In the genomic region with DNA sequence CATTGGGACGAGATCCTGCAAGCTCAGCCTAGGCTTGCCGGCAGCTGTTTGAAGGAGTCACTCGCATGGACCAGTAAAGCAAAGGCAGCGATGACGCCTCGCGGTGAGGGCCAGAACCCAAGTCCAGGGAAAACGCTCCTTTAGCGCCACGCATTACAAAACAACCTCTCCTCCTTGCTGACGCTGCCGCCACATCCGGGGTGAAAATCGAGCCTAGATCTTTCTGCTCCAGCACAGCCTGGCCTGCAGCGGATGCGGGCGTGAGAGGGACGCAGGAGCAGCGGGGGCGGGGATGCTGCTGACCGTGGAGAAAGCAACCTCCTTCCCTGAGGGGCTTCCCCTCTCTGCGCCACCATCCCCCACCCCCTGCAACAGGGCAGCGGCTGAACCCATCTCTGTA, we compare ENCODE assay signal across 21 cellular contexts. TPM values are rescaled to one million over a fixed set of nuclear protein-coding genes. Genes with fewer than 3 reads are reported as not detected.
"Had no signal": no experiment of that assay in that cellular context is flagged by ENCODE, and none has a peak within 500 bp of the region (broad histone marks: within the 10 kb centered on the region; RNA-seq: fewer than 3 reads in every experiment).

No MANE protein-coding gene starts in this region.

- DNase-seq: effector memory CD8-positive, alpha-beta T cell; esophagus squamous epithelium; foreskin fibroblast; kidney; mesendoderm; naive thymus-derived CD4-positive, alpha-beta T cell; ovary; right lobe of liver; stimulated activated CD4-positive, alpha-beta T cell treated with anti-CD3 and anti-CD28 coated beads, Interleukin-15, amount 100 ng/mL, for 24 hours; stimulated activated CD4-positive, alpha-beta T cell treated with anti-CD3 and anti-CD28 coated beads, Interleukin-1b, Interleukin-23, amount 100 ng/mL, for 48 hours; stimulated activated CD4-positive, alpha-beta T cell treated with anti-CD3 and anti-CD28 coated beads, Interleukin-4, amount 100 ng/mL, for 24 hours; tibial artery; upper lobe of right lung had no signal

- H3K9me3 ChIP-seq: esophagus squamous epithelium, ovary, right lobe of liver, tibial artery, upper lobe of right lung had no signal

- H3K9me3 Mint-ChIP-seq: effector memory CD8-positive, alpha-beta T cell; stimulated activated naive CD8-positive, alpha-beta T cell treated with anti-CD3 and anti-CD28 coated beads, Interleukin-15, Interleukin-2, amounts not matched to agents 100 ng/mL and 50 ng/mL, for 24 hours had no signal

- FAIRE-seq: colon, kidney had no signal

- H3K4me3 ChIP-seq: esophagus squamous epithelium, ovary, right lobe of liver, tibial artery, upper lobe of right lung had no signal

- H3K4me3 Mint-ChIP-seq: dendritic cell treated with granulocyte-macrophage colony-stimulating factor and Interleukin-4, amounts not matched to agents 40 ng/mL and 50 ng/mL, for 4 days; effector memory CD8-positive, alpha-beta T cell; naive thymus-derived CD4-positive, alpha-beta T cell; stimulated activated memory B cell treated with anti-CD40 and anti-IgM and Interleukin-4, amounts not matched to agents 10 μg/mL and 1 μg/mL and 100 μg/mL, for 72 hours; stimulated activated naive CD8-positive, alpha-beta T cell treated with anti-CD3 and anti-CD28 coated beads, Interleukin-15, Interleukin-2, amounts not matched to agents 100 ng/mL and 50 ng/mL, for 24 hours had no signal

- H3K27me3 ChIP-seq: esophagus squamous epithelium, ovary, right lobe of liver, upper lobe of right lung had no signal

- H3K27ac Mint-ChIP-seq: dendritic cell treated with granulocyte-macrophage colony-stimulating factor and Interleukin-4, amounts not matched to agents 40 ng/mL and 50 ng/mL, for 4 days; effector memory CD8-positive, alpha-beta T cell; naive thymus-derived CD4-positive, alpha-beta T cell; progenitor cell of endocrine pancreas; stimulated activated memory B cell treated with anti-CD40 and anti-IgM and Interleukin-4, amounts not matched to agents 10 μg/mL and 1 μg/mL and 100 μg/mL, for 72 hours; stimulated activated naive CD8-positive, alpha-beta T cell treated with anti-CD3 and anti-CD28 coated beads, Interleukin-15, Interleukin-2, amounts not matched to agents 100 ng/mL and 50 ng/mL, for 24 hours had no signal

- H3K27me3 Mint-ChIP-seq: dendritic cell treated with granulocyte-macrophage colony-stimulating factor and Interleukin-4, amounts not matched to agents 40 ng/mL and 50 ng/mL, for 4 days; stimulated activated memory B cell treated with anti-CD40 and anti-IgM and Interleukin-4, amounts not matched to agents 10 μg/mL and 1 μg/mL and 100 μg/mL, for 72 hours had no signal

- H3K36me3 ChIP-seq: esophagus squamous epithelium, ovary, right lobe of liver, tibial artery, upper lobe of right lung had no signal

- H3K36me3 Mint-ChIP-seq: naive thymus-derived CD4-positive, alpha-beta T cell; stimulated activated memory B cell treated with anti-CD40 and anti-IgM and Interleukin-4, amounts not matched to agents 10 μg/mL and 1 μg/mL and 100 μg/mL, for 72 hours had no signal

- H3K27ac ChIP-seq: esophagus squamous epithelium, ovary, right lobe of liver, tibial artery, upper lobe of right lung had no signal

- H3K4me1 ChIP-seq: esophagus squamous epithelium, right lobe of liver, tibial artery had no signal

- ATAC-seq: effector memory CD8-positive, alpha-beta T cell; naive thymus-derived CD4-positive, alpha-beta T cell; right lobe of liver; stimulated activated memory B cell treated with anti-CD40 and anti-IgM and Interleukin-4, amounts not matched to agents 10 μg/mL and 1 μg/mL and 100 μg/mL, for 72 hours; upper lobe of right lung had no signal

RNA-seq across cellular contexts. Expression of a gene that starts 46.7 kb away (rescaled TPM):
- total RNA-seq: lung microvascular endothelial cell, temporal lobe had no signal
- polyA plus RNA-seq: naive thymus-derived CD4-positive, alpha-beta T cell; neural cell had no signal
